22 cellular contexts compared by ENCODE assay signal in genomic region chr4:87130985-87131753, GRCh38.
DNase-seq lines count a peak whose midpoint lies in the region; ATAC-seq, FAIRE-seq and TF ChIP-seq lines count a peak whose summit lies in the region.
"Had no signal": no experiment of that assay in that cellular context is flagged by ENCODE, and none has a peak within 500 bp of the region (broad histone marks: within the 10 kb centered on the region; RNA-seq: fewer than 3 reads in every experiment).

No MANE protein-coding gene starts in this region.

- TF ChIP-seq RAD21 in HepG2 (CRISPR knock-in tag; IDR thresholded peaks at IDR 0.05): no peak

- CTCF ChIA-PET in HepG2 (lab: Yijun Ruan, JAX; ENCODE audit: low intra/inter-chr PET ratio, low total read pairs): no interaction called here

- DNase-seq in HepG2 (ENCODE audit: low spot score) (no peak), right lobe of liver (no peak), NCI-H82 (lab: John Stamatoyannopoulos, UW) (peak; percentile 50), left lung (no peak), upper lobe of right lung (no peak), NCI-H345 (lab: John Stamatoyannopoulos, UW) (no peak)
- DNase-seq: activated CD4-positive, alpha-beta T cell treated with anti-CD3 and anti-CD28 coated beads, Interleukin-2, amount 10 ng/mL, durations not matched to agents 7 days and 5 days; activated CD8-positive, alpha-beta memory T cell treated with anti-CD3 and anti-CD28 coated beads, Interleukin-2, amount 10 ng/mL, durations not matched to agents 7 days and 5 days; heart left ventricle; mesendoderm; MG63; NCI-H1417; nucleus accumbens; small intestine; stimulated activated CD4-positive, alpha-beta T cell treated with anti-CD3 and anti-CD28 coated beads, Interleukin-1b, Interleukin-23, amount 100 ng/mL, for 48 hours had no signal

- TF ChIP-seq EP300 in HepG2 (IDR thresholded peaks at IDR 0.05; ENCODE audit: low read depth in 2 of 2, low read length in 2 of 2) (no peak), HepG2 (CRISPR knock-in tag; IDR thresholded peaks at IDR 0.05; ENCODE audit: borderline replicate concordance) (no peak)

- BruUV-seq in HepG2 (replicated peaks; lab: Mats Ljungman, UMichigan): no TSS peak

- no peak for FAIRE-seq in HepG2 (lab: Jason Lieb, UNC)

- H3K79me2 ChIP-seq in HepG2 (ENCODE audit: insufficient read depth, low read length): no peaks in the 10 kb centered on the region

- no peak overlapping the region for H3K9ac ChIP-seq in HepG2 (ENCODE audit: insufficient read depth, low read depth, low read length)
- H3K9ac ChIP-seq: BLaER1 treated with 17β-estradiol and CSF1 and Interleukin-3, amounts not matched to agents 10 nM and 100 nM had no signal

- intact Hi-C loops in HepG2 (cut with micrococcal nuclease; ENCODE audit: unreplicated experiment): no loop called here
- intact Hi-C loops in right lobe of liver (cut with DNase I): no loop called here
- intact Hi-C loops in left lung (cut with DNase I): no loop called here
- intact Hi-C loops in upper lobe of right lung (cut with DNase I): no loop called here

- TF ChIP-seq POLR2A in HepG2 (IDR thresholded peaks at IDR 0.05; ENCODE audit: insufficient read depth in 1 of 2, low read depth in 2 of 2, low read length in 2 of 2) (no peak), right lobe of liver (IDR thresholded peaks at IDR 0.05) (no peak)

- no peak overlapping the region for H2AFZ ChIP-seq in HepG2 (ENCODE audit: low read length)

- H3K4me3 ChIP-seq in HepG2 (replicated peaks in 1 of 3; ENCODE audit: insufficient read depth in 1 of 3, low read depth in 2 of 3, low read length in 3 of 3) (no peak overlapping the region), right lobe of liver (no peak overlapping the region), left lung (no peak overlapping the region), upper lobe of right lung (no peak overlapping the region)
- H3K4me3 ChIP-seq: BLaER1 treated with 17β-estradiol and CSF1 and Interleukin-3, amounts not matched to agents 10 nM and 100 nM; heart left ventricle; MG63; SK-N-MC had no signal

- in situ Hi-C loops in HepG2 (cut with HindIII; ENCODE audit: extremely low pct_ligation_motif_present, low pct_unique_long_range_greater_than_20kb): loop anchor here (25.0 kb wide), 1 partner anchor 331 kb away; no protein-coding TSS in a partner anchor

- POLR2A ChIA-PET in HepG2 (lab: Yijun Ruan, JAX): no interaction called here

- H3K4me1 ChIP-seq in HepG2 (ENCODE audit: insufficient read depth, low read length) (0 out of 2 replicates have a peak, but pooled peaks cover 5% of the 10 kb centered on the region), right lobe of liver (no peaks in the 10 kb centered on the region), left lung (no peaks in the 10 kb centered on the region), upper lobe of right lung (no peaks in the 10 kb centered on the region)

- TF ChIP-seq CTCF in HepG2 (CRISPR knock-in tag; IDR thresholded peaks at IDR 0.05) (no peak), right lobe of liver (IDR thresholded peaks at IDR 0.05) (no peak), left lung (IDR thresholded peaks at IDR 0.05) (no peak), upper lobe of right lung (IDR thresholded peaks at IDR 0.05) (no peak)

- no peak overlapping the region for H3K4me2 ChIP-seq in HepG2 (ENCODE audit: low read depth, low read length)
- H3K4me2 ChIP-seq: BLaER1 treated with 17β-estradiol and CSF1 and Interleukin-3, amounts not matched to agents 10 nM and 100 nM had no signal

- no peaks in the 10 kb centered on the region for H3K27me3 ChIP-seq in HepG2 (ENCODE audit: control insufficient read depth in 1 of 2, insufficient read depth in 2 of 2, low read length in 2 of 2)
- H3K27me3 ChIP-seq in right lobe of liver: no peaks in the 10 kb centered on the region
- no peaks in the 10 kb centered on the region for H3K27me3 ChIP-seq in left lung
- H3K27me3 ChIP-seq in upper lobe of right lung: no peaks in the 10 kb centered on the region
- H3K27me3 ChIP-seq: BLaER1 treated with 17β-estradiol and CSF1 and Interleukin-3, amounts not matched to agents 10 nM and 100 nM; heart left ventricle; MG63 had no signal

- 98% methylated on average over 7 of the region's 7 CpGs for WGBS in HepG2 (ENCODE audit: low lambda C conversion rate)
- 97% methylated on average over 7 of the region's 7 CpGs for WGBS in right lobe of liver (ENCODE audit: insufficient coverage, low coverage, low lambda C conversion rate, missing lambda C conversion rate)

- ATAC-seq in HepG2 (no peak), right lobe of liver (no peak), left lung (peak; percentile 88), upper lobe of right lung (peak; percentile 87), HG03432 (IDR thresholded peaks at IDR 0.05; ENCODE audit: unreplicated experiment) (no peak), GM21737 (IDR thresholded peaks at IDR 0.05; ENCODE audit: unreplicated experiment) (no peak)
- ATAC-seq: activated CD8-positive, alpha-beta memory T cell treated with anti-CD3 and anti-CD28 coated beads, Interleukin-2, amount 10 ng/mL, durations not matched to agents 7 days and 5 days; activated naive CD4-positive, alpha-beta T cell treated with anti-CD3 and anti-CD28 coated beads, Interleukin-2, amount 50 U/mL, for 72 hours; activated T-helper 17 cell treated with anti-CD3 and anti-CD28 coated beads, Interleukin-2, amount 50 U/mL, for 72 hours; heart left ventricle had no signal

- H3K27ac ChIP-seq in HepG2 (ENCODE audit: extremely low read length, insufficient read depth, low read length) (no peak overlapping the region), right lobe of liver (no peak overlapping the region), left lung (peak overlapping the region; percentile 16 to 37), upper lobe of right lung (peak overlapping the region; percentile 2)
- H3K27ac ChIP-seq: heart left ventricle, RWPE1, SK-N-MC had no signal

- no peaks in the 10 kb centered on the region for H3K9me3 ChIP-seq in HepG2 (ENCODE audit: low read length)
- H3K9me3 ChIP-seq in right lobe of liver: no peaks in the 10 kb centered on the region
- no peaks in the 10 kb centered on the region for H3K9me3 ChIP-seq in left lung
- no peaks in the 10 kb centered on the region for H3K9me3 ChIP-seq in upper lobe of right lung
- H3K9me3 ChIP-seq: heart left ventricle, MG63 had no signal

- no peaks in the 10 kb centered on the region for H4K20me1 ChIP-seq in HepG2 (ENCODE audit: insufficient read depth, low read length)

- H3K36me3 ChIP-seq in HepG2 (replicated peaks in 1 of 2; ENCODE audit: control insufficient read depth in 1 of 2, insufficient read depth in 2 of 2, low read length in 2 of 2) (peaks cover 21 to 83% of the 10 kb centered on the region in 2 experiments), right lobe of liver (peaks cover 0 to 94% (median 38%) of the 10 kb centered on the region in 4 donors), left lung (peaks cover 0 to 100% of the 10 kb centered on the region in 2 donors), upper lobe of right lung (peaks cover 100% of the 10 kb centered on the region)
- H3K36me3 ChIP-seq: MG63 had no signal

TF ChIP-seq in HepG2, 621 proteins besides CTCF, POLR2A, EP300 and RAD21:
- TF ChIP-seq ZMYM2 (CRISPR knock-in tag; IDR thresholded peaks at IDR 0.05): no peak
- TF ChIP-seq NFE2L2 (IDR thresholded peaks at IDR 0.05; ENCODE audit: low read length): peak; percentile 71
- no peak for TF ChIP-seq ZNF280D (CRISPR knock-in tag; IDR thresholded peaks at IDR 0.05)

Comparison
In these comparisons a context has a peak if more than half of its experiments do, and no peak if none do; other contexts are left out.
1. ATAC-seq: peak in left lung (single experiment) and upper lobe of right lung (single experiment); none in HepG2 (single experiment), right lobe of liver (0 of 4), HG03432 (single experiment) and GM21737 (single experiment).
2. H3K27ac ChIP-seq: peak in left lung (2 of 2) and upper lobe of right lung (single experiment); none in HepG2 (single experiment) and right lobe of liver (0 of 3).